ENCODE assay signal across 9 cellular contexts in the genomic region with DNA sequence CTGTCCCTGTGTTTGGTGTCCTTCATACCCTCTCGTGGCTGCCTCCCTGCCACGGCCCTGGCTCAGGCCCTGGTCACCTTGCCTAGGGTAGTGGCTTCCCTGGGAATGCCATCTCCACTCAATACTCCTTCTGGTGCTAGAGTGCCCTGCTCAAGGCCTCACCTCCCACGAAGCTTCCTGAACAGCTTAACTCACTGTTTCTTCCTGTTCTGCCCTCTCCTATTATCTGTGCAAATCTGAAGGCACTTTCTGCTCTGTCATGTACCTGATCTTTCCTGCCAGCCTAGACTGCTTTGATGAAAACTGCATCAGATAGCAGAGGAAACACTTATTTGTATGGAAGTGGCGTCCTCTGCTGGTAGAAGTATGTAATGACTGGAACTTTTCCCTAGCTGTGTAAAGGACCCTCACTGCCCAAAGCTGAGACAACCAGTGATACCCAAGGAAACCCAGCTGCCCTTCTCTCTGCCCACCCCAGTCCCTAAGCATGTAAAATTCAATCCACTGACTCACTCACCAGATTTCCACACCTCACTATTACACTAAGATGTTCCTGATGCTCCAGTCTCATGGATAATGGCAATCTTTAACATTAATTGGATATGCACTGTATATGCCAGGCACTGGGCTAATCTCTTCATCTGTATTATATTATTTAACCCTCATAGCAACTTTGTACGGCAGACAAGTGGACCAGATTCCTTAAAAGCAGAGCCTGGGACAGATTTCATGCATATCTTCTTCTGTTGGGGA. TPM values are rescaled to one million over a fixed set of nuclear protein-coding genes. Genes with fewer than 3 reads are reported as not detected.
DNase-seq lines count a peak whose midpoint lies in the region; ATAC-seq and TF ChIP-seq lines count a peak whose summit lies in the region.
"Had no signal": no experiment of that assay in that cellular context is flagged by ENCODE, and none has a peak within 500 bp of the region (broad histone marks: within the 10 kb centered on the region; RNA-seq: fewer than 3 reads in every experiment).

No MANE protein-coding gene starts in this region.

- H3K4me3 Mint-ChIP-seq in activated T-cell treated with anti-CD3 and anti-CD28 coated beads, Interleukin-2, amount 50 U/mL, for 72 hours = no peak overlapping the region
- H3K4me3 Mint-ChIP-seq: stimulated activated naive CD8-positive, alpha-beta T cell treated with anti-CD3 and anti-CD28 coated beads, Interleukin-15, Interleukin-2, amounts not matched to agents 100 ng/mL and 50 ng/mL, for 24 hours had no signal

- H3K9me3 Mint-ChIP-seq in activated T-cell treated with anti-CD3 and anti-CD28 coated beads, Interleukin-2, amount 50 U/mL, for 72 hours = no peaks in the 10 kb centered on the region
- H3K9me3 Mint-ChIP-seq: stimulated activated naive CD8-positive, alpha-beta T cell treated with anti-CD3 and anti-CD28 coated beads, Interleukin-15, Interleukin-2, amounts not matched to agents 100 ng/mL and 50 ng/mL, for 24 hours had no signal

- no peaks in the 10 kb centered on the region for H3K27me3 Mint-ChIP-seq in activated T-cell treated with anti-CD3 and anti-CD28 coated beads, Interleukin-2, amount 50 U/mL, for 72 hours (ENCODE audit: low read depth)
- H3K27me3 Mint-ChIP-seq: stimulated activated naive CD8-positive, alpha-beta T cell treated with anti-CD3 and anti-CD28 coated beads, Interleukin-15, Interleukin-2, amounts not matched to agents 100 ng/mL and 50 ng/mL, for 24 hours had no signal

- H3K27ac Mint-ChIP-seq in activated T-cell treated with anti-CD3 and anti-CD28 coated beads, Interleukin-2, amount 50 U/mL, for 72 hours = no peak overlapping the region
- H3K27ac Mint-ChIP-seq: stimulated activated naive CD8-positive, alpha-beta T cell treated with anti-CD3 and anti-CD28 coated beads, Interleukin-15, Interleukin-2, amounts not matched to agents 100 ng/mL and 50 ng/mL, for 24 hours had no signal

- no peak overlapping the region for H3K4me3 ChIP-seq in retinal pigment epithelial cell (ENCODE audit: low read length)

- DNase-seq in DMS53 treated with DMSO at 0.1 percent for 48 hours (lab: John Stamatoyannopoulos, UW; ENCODE audit: unreplicated experiment) (peak; percentile 87), HT1080 (ENCODE audit: low read depth) (peak; percentile 62), NCI-H748 (lab: John Stamatoyannopoulos, UW; ENCODE audit: unreplicated experiment) (peak; percentile 69), globus pallidus (ENCODE audit: low spot score) (peak; percentile 76), retinal pigment epithelial cell (ENCODE audit: low read depth) (peak; percentile 30)
- DNase-seq in activated T-cell treated with anti-CD3 and anti-CD28 coated beads, Interleukin-2, amount 50 U/mL, for 72 hours = peak in 1 of 2 donors; percentile 68

- H3K4me1 Mint-ChIP-seq in activated T-cell treated with anti-CD3 and anti-CD28 coated beads, Interleukin-2, amount 50 U/mL, for 72 hours (ENCODE audit: low read depth) = peaks cover 44% of the 10 kb centered on the region

- H3K36me3 Mint-ChIP-seq in activated T-cell treated with anti-CD3 and anti-CD28 coated beads, Interleukin-2, amount 50 U/mL, for 72 hours (ENCODE audit: insufficient read depth in 2 of 2) = no peaks in the 10 kb centered on the region

- TF ChIP-seq CTCF in retinal pigment epithelial cell (conservative IDR thresholded peaks at IDR 0.05; ENCODE audit: low read depth, low read length) = peak; percentile 92

- peak; percentile 25 to 28 for ATAC-seq in activated T-cell treated with anti-CD3 and anti-CD28 coated beads, Interleukin-2, amount 50 U/mL, for 72 hours (replicated peaks in 1 of 2)
- ATAC-seq in GM21528 (IDR thresholded peaks at IDR 0.05; ENCODE audit: low FRiP score, unreplicated experiment) (no peak), HG03108 (IDR thresholded peaks at IDR 0.05; ENCODE audit: unreplicated experiment) (no peak)

RNA-seq across cellular contexts. Expression of a gene that starts 36.2 kb away (rescaled TPM):
- 10.9 and 11.8 TPM in 2 replicates for total RNA-seq in HT1080 (2014; rRNA removed; shearing (Covaris generic))
- 10.4 and 10.8 TPM in 2 replicates for polyA plus RNA-seq in HT1080 (2015; cell fraction: cytosol; rRNA removed)
- polyA plus RNA-seq in HT1080 (2015; cell fraction: nucleus; rRNA removed) = 6.6 and 8.0 TPM in 2 replicates
- total RNA-seq in activated T-cell treated with anti-CD3 and anti-CD28 coated beads, Interleukin-2, amount 50 U/mL, for 72 hours = 100 to 1,000 TPM; 138 to 153 TPM

RNA-seq across cellular contexts. Expression of a gene that starts 39.6 kb away (rescaled TPM):
- not detected in 2 replicates for total RNA-seq in HT1080 (2014; rRNA removed; shearing (Covaris generic))
- polyA plus RNA-seq in HT1080 (2015; cell fraction: cytosol; rRNA removed) = not detected in 2 replicates
- not detected in 2 replicates for polyA plus RNA-seq in HT1080 (2015; cell fraction: nucleus; rRNA removed)
- 1 to 10 TPM; 1.4 to 4.7 TPM for total RNA-seq in activated T-cell treated with anti-CD3 and anti-CD28 coated beads, Interleukin-2, amount 50 U/mL, for 72 hours

Comparison
In these comparisons a context has a peak if more than half of its experiments do, and no peak if none do; other contexts are left out.
1. ATAC-seq: peak in activated T-cell treated with anti-CD3 and anti-CD28 coated beads, Interleukin-2, amount 50 U/mL, for 72 hours (2 of 2); none in GM21528 (single experiment) and HG03108 (single experiment).
2. RNA of a gene that starts 36.2 kb away (total RNA-seq): 138 to 153 TPM in activated T-cell treated with anti-CD3 and anti-CD28 coated beads, Interleukin-2, amount 50 U/mL, for 72 hours; 10.9 to 11.8 TPM in HT1080; every median in the first group is over 10 times any median in the second.